Comparison of ENCODE assay signal across 8 cellular contexts in the genomic region with DNA sequence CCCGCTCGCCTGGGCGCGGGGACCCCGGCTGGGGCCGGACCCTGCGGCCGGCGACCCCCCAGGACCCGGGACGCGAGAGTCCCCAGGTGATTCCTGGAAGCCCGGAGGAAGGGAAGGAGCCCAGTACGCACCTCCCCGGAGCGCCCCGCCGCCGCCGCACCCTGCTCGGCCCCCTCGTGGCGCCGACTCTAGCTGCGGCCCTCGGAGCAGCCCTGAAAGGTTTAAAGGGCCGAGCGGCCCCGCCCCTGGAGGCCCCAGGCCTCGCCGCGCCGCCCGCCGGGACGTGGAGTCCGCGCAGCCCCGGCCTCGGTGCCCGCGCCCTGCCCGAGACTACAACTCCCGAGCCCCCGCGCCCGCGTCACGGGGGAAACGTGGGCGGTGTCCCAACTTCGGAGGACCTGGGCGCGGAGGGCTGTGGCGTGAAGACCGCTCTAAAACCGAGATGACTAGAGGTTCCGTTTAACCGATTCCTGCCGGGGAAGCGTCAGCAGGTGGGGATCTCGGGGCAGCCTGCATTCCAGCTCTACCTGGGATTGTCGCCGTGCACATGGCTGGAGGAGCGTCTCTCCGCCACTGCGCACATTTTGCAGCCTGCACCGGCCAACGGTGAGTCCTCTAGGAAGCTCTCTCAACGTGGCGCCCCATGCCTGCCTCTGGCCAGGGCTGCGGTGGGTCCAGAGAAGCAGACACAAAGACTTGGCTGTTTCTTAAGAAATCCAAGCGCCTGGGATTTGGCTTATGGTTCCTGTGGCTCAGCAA. TPM values are rescaled to one million over a fixed set of nuclear protein-coding genes. Genes with fewer than 3 reads are reported as not detected.
A peak's percentile ranks its signal among the peaks of the same experiment; 100 is the strongest.
DNase-seq lines count a peak whose midpoint lies in the region; ATAC-seq and TF ChIP-seq lines count a peak whose summit lies in the region.

A gene with protein sequence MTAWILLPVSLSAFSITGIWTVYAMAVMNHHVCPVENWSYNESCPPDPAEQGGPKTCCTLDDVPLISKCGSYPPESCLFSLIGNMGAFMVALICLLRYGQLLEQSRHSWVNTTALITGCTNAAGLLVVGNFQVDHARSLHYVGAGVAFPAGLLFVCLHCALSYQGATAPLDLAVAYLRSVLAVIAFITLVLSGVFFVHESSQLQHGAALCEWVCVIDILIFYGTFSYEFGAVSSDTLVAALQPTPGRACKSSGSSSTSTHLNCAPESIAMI (minus strand): TSS at position 223 of the 759 bp plus-strand sequence. CDS start 750 bp downstream, outside the sequence.

- H3K4me3 ChIP-seq in AG09309 (ENCODE audit: control insufficient read depth, low read depth, low read length), result peak within 1 kb of the TSS; percentile 64

- peak within 1 kb of the TSS; percentile 96 for H3K27ac Mint-ChIP-seq in chondrocyte (ENCODE audit: unreplicated experiment)

- no peaks in the 10 kb centered on the region for H3K27me3 Mint-ChIP-seq in chondrocyte (ENCODE audit: low read depth)

- DNase-seq in AG09309 (ENCODE audit: low read depth) (no peak), NCI-H446 treated with DMSO at 0.1 percent for 48 hours (lab: John Stamatoyannopoulos, UW) (peak; percentile 62), chondrocyte (ENCODE audit: low spot score) (peak; percentile 98), kidney glomerular epithelial cell (lab: John Stamatoyannopoulos, UW) (peak; percentile 81)
- DNase-seq in activated CD4-positive, alpha-beta T cell treated with anti-CD3 and anti-CD28 coated beads for 24 hours (ENCODE audit: low read depth in 2 of 2), result peak; percentile 80 to 86
- peak; percentile 60 to 85 for DNase-seq in stimulated activated CD4-positive, alpha-beta T cell treated with anti-CD3 and anti-CD28 coated beads, Interleukin-1b, Interleukin-23, amount 100 ng/mL, for 1 hour (ENCODE audit: low read depth in 2 of 2)

- TF ChIP-seq CTCF in AG09309 (IDR thresholded peaks at IDR 0.05; ENCODE audit: control insufficient read depth, insufficient read depth, low read depth, low read length, missing control alignments) (peak; percentile 10), chondrocyte (IDR thresholded peaks at IDR 0.05) (peak; percentile 66)

- H3K4me3 Mint-ChIP-seq in chondrocyte (ENCODE audit: unreplicated experiment), result peak within 1 kb of the TSS; percentile 83

- H3K36me3 Mint-ChIP-seq in chondrocyte (ENCODE audit: low read depth), result no peaks in the 10 kb centered on the region

- H3K4me1 Mint-ChIP-seq in chondrocyte (ENCODE audit: low read depth), result peaks cover 57% of the 10 kb centered on the region

- H3K9me3 Mint-ChIP-seq in chondrocyte (ENCODE audit: low read depth), result no peaks in the 10 kb centered on the region

- ATAC-seq in GM18873 (IDR thresholded peaks at IDR 0.05; ENCODE audit: low FRiP score, unreplicated experiment) (peak; percentile 82), HG03108 (IDR thresholded peaks at IDR 0.05; ENCODE audit: unreplicated experiment) (peak; percentile 96)

RNA-seq across cellular contexts. Expression of the gene that starts here (rescaled TPM):
- total RNA-seq in chondrocyte, result 17.1 to 19.9 TPM (median 17.9 TPM) in 3 replicates
